In genomic region chr19:56145698-56146097, GRCh38 we compare ENCODE assay signal across 21 cellular contexts. TPM values are rescaled to one million over a fixed set of nuclear protein-coding genes. Genes with fewer than 3 reads are reported as not detected.
A peak's percentile ranks its signal among the peaks of the same experiment; 100 is the strongest.
DNase-seq lines count a peak whose midpoint lies in the region; ATAC-seq and TF ChIP-seq lines count a peak whose summit lies in the region.
"Had no signal": no experiment of that assay in that cellular context is flagged by ENCODE, and none has a peak within 500 bp of the region (broad histone marks: within the 10 kb centered on the region; RNA-seq: fewer than 3 reads in every experiment).

No MANE protein-coding gene starts in this region.

- ATAC-seq in body of pancreas (no peak), GM18511 (IDR thresholded peaks at IDR 0.05; ENCODE audit: unreplicated experiment) (no peak)
- ATAC-seq: GM23338, HCT116 had no signal

- peak; percentile 31 for DNase-seq in HuH-7.5 (ENCODE audit: low spot score)
- DNase-seq in body of pancreas, result peak; percentile 60 to 84 (median 68)
- DNase-seq in osteoblast (ENCODE audit: insufficient read length, low spot score, missing footprints), result peak; percentile 89
- no peak for DNase-seq in MV-4-11 (lab: John Stamatoyannopoulos, UW)
- no peak for DNase-seq in activated naive CD8-positive, alpha-beta T cell treated with anti-CD3 and anti-CD28 coated beads for 36 hours
- DNase-seq: C1 segment of cervical spinal cord; Calu3; CD4-positive, alpha-beta memory T cell; COR-L47; DMS53; DMS79 treated with DMSO at 0.1 percent for 48 hours; GF-D8; H9 had no signal

- intact Hi-C loops in body of pancreas (cut with DNase I), result loop anchor here (5.0 kb wide), 1 partner anchor 38 kb away; no protein-coding TSS in a partner anchor

- H3K27me3 Mint-ChIP-seq in activated naive CD8-positive, alpha-beta T cell treated with anti-CD3 and anti-CD28 coated beads for 36 hours, result no peaks in the 10 kb centered on the region
- H3K27me3 Mint-ChIP-seq: CD4-positive, alpha-beta memory T cell had no signal

- H3K4me2 ChIP-seq in osteoblast (ENCODE audit: insufficient read depth, low read length), result no peak overlapping the region
- H3K4me2 ChIP-seq: GM23338 had no signal

- H3K4me3 ChIP-seq in body of pancreas, result no peak overlapping the region
- H3K4me3 ChIP-seq in osteoblast (ENCODE audit: insufficient read depth, low read length), result no peak overlapping the region
- H3K4me3 ChIP-seq: GM23338 had no signal

- H2AFZ ChIP-seq in osteoblast (ENCODE audit: low read length), result no peak overlapping the region
- H2AFZ ChIP-seq: GM23338 had no signal

- peak in 2 of 3 donors; percentile 57 to 73 for TF ChIP-seq POLR2A in body of pancreas (IDR thresholded peaks at IDR 0.05)

- H3K4me1 Mint-ChIP-seq in activated naive CD8-positive, alpha-beta T cell treated with anti-CD3 and anti-CD28 coated beads for 36 hours, result peaks cover 26% of the 10 kb centered on the region

- peaks cover 4% of the 10 kb centered on the region for H4K20me1 ChIP-seq in osteoblast (ENCODE audit: insufficient read depth, low read length)

- H3K27ac ChIP-seq in body of pancreas, result peak overlapping the region; percentile 40 to 98 (median 94)
- no peak overlapping the region for H3K27ac ChIP-seq in osteoblast (ENCODE audit: low read depth, low read length)

- H3K27ac Mint-ChIP-seq in activated naive CD8-positive, alpha-beta T cell treated with anti-CD3 and anti-CD28 coated beads for 36 hours, result no peak overlapping the region
- H3K27ac Mint-ChIP-seq: CD4-positive, alpha-beta memory T cell; GM23338; H9 had no signal

- 49 to 71% methylated on average over 4 to 10 of the region's 10 CpGs for WGBS in body of pancreas, 2 donors

- no peaks in the 10 kb centered on the region for H3K9me3 Mint-ChIP-seq in activated naive CD8-positive, alpha-beta T cell treated with anti-CD3 and anti-CD28 coated beads for 36 hours
- H3K9me3 Mint-ChIP-seq: H9 had no signal

- TF ChIP-seq CTCF in body of pancreas (IDR thresholded peaks at IDR 0.05), result peak in 1 of 7 experiments; percentile 3
- TF ChIP-seq CTCF in osteoblast (IDR thresholded peaks at IDR 0.05; ENCODE audit: extremely low read depth, low read depth, low read length), result no peak

- H3K36me3 Mint-ChIP-seq in activated naive CD8-positive, alpha-beta T cell treated with anti-CD3 and anti-CD28 coated beads for 36 hours, result peaks cover 18% of the 10 kb centered on the region

- H3K27me3 ChIP-seq in body of pancreas (no peaks in the 10 kb centered on the region), osteoblast (ENCODE audit: insufficient read depth, low read length) (no peaks in the 10 kb centered on the region)

- H3K9me3 ChIP-seq in body of pancreas (no peaks in the 10 kb centered on the region), osteoblast (ENCODE audit: low read depth, low read length) (no peaks in the 10 kb centered on the region)

- H3K4me1 ChIP-seq in body of pancreas, result peaks cover 66% of the 10 kb centered on the region
- H3K4me1 ChIP-seq in osteoblast (ENCODE audit: insufficient read depth, low read length), result peaks cover 14% of the 10 kb centered on the region

- peaks cover 36% of the 10 kb centered on the region for H3K79me2 ChIP-seq in osteoblast (ENCODE audit: insufficient read depth, low read length)

- no peak overlapping the region for H3K4me3 Mint-ChIP-seq in activated naive CD8-positive, alpha-beta T cell treated with anti-CD3 and anti-CD28 coated beads for 36 hours
- H3K4me3 Mint-ChIP-seq: CD4-positive, alpha-beta memory T cell; GM23338; H9 had no signal

- H3K36me3 ChIP-seq in body of pancreas (replicated peaks in 1 of 2; ENCODE audit: insufficient read depth in 1 of 2, low read depth in 2 of 2) (peaks cover 0 to 2% of the 10 kb centered on the region in 2 donors), osteoblast (ENCODE audit: insufficient read depth, low read length) (no peaks in the 10 kb centered on the region)

RNA-seq across cellular contexts. Expression of gene ZNF444, which starts 4.6 kb away (rescaled TPM):
- 10 to 100 TPM; 50.3 to 95.9 TPM for total RNA-seq in body of pancreas
- total RNA-seq in osteoblast, result 13.0 and 16.6 TPM in 2 replicates
- total RNA-seq in activated naive CD8-positive, alpha-beta T cell treated with anti-CD3 and anti-CD28 coated beads for 36 hours, result 10 to 100 TPM; 28.6 to 33.7 TPM

RNA-seq across cellular contexts. Expression of gene ZNF787, which starts 24.6 kb away (rescaled TPM):
- total RNA-seq in body of pancreas (10 to 100 TPM; 12.7 to 21.1 TPM), osteoblast (23.6 and 27.5 TPM in 2 replicates)
- total RNA-seq in activated naive CD8-positive, alpha-beta T cell treated with anti-CD3 and anti-CD28 coated beads for 36 hours, result 10 to 100 TPM; 34.2 to 35.6 TPM

RNA-seq across cellular contexts. Expression of gene GALP, which starts 30.1 kb away (rescaled TPM):
- total RNA-seq in body of pancreas (not detected), osteoblast (not detected in 2 replicates)
- not detected for total RNA-seq in activated naive CD8-positive, alpha-beta T cell treated with anti-CD3 and anti-CD28 coated beads for 36 hours
- total RNA-seq: A172; A673; Calu3; CD4-positive, alpha-beta memory T cell; Daoy; G401; GM23338; H9 had no signal

RNA-seq across cellular contexts. Expression of gene ZSCAN5B, which starts 51.9 kb away (rescaled TPM):
- total RNA-seq in body of pancreas (not detected), osteoblast (under 0.01 TPM in 1 of 2 replicates, not detected in the other)
- not detected for total RNA-seq in activated naive CD8-positive, alpha-beta T cell treated with anti-CD3 and anti-CD28 coated beads for 36 hours
- total RNA-seq: A172; A673; Calu3; CD4-positive, alpha-beta memory T cell; Daoy; G401; H9 had no signal

RNA-seq across cellular contexts. Expression of gene ZSCAN5C, which starts 56.4 kb away (rescaled TPM):
- total RNA-seq in body of pancreas (not detected), osteoblast (not detected in 2 replicates)
- not detected for total RNA-seq in activated naive CD8-positive, alpha-beta T cell treated with anti-CD3 and anti-CD28 coated beads for 36 hours
- total RNA-seq: A172; A673; Calu3; CD4-positive, alpha-beta memory T cell; Daoy; G401; GM23338; H4; H9 had no signal

Comparison
In these comparisons a context has a peak if more than half of its experiments do, and no peak if none do; other contexts are left out.
1. DNase-seq: peak in HuH-7.5 (single experiment), body of pancreas (4 of 4) and osteoblast (single experiment); none in MV-4-11 (single experiment) and activated naive CD8-positive, alpha-beta T cell treated with anti-CD3 and anti-CD28 coated beads for 36 hours (single experiment).